In the genomic region with DNA sequence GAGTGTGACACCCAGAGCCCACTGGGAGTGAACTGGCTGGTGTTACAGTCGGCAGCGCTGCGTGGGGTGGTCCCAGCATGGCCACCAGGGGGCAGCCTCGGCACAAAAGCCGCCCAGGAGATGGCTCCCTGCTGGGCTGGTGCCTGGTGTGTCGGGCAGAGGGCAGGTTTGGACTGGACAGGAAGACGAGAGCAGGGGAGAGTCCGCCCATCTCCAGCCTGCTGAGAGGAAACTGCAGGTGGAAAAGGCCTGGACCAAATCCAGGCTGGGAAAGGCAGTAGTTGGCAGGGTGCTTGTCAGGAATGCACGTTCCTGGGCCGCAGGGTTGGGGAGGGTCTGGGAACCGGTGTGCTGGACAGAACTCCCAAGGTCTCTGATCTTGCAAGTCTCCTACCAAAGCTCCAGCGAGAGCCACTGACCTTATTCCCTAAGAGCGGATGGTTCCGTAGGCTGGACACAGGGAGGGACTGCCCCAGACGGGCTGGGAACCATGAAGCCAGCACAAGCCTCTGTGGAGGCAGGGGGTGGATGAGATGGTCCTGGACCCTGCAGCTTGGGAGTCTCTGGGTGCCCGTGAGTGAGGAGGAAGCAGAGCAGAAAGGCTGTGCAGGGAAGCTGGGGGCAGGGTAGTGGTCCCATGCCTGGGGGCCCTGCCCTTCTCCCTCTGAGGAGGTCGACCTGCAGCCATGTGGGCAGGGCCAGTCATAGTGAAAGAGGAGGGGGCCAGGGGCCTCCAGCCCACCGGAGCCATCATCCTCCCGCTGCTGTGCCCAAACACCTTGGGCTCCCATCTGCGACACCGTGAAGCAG, we compare ENCODE assay signal across 8 cellular contexts.
A peak's percentile ranks its signal among the peaks of the same experiment; 100 is the strongest.
DNase-seq lines count a peak whose midpoint lies in the region; ATAC-seq lines count a peak whose summit lies in the region.

No MANE protein-coding gene starts in this region.

- in situ Hi-C loops in ACHN (cut with HindIII; ENCODE audit: low pct_ligation_motif_present, low pct_unique_long_range_greater_than_20kb, low sequenced_read_pairs) = no loop called here

- peak; percentile 49 for ATAC-seq in GM18909 (IDR thresholded peaks at IDR 0.05; ENCODE audit: poor library complexity, unreplicated experiment)
- ATAC-seq in HG03095 (IDR thresholded peaks at IDR 0.05; ENCODE audit: unreplicated experiment) = no peak

- DNase-seq in ACHN (peak; percentile 87), NCI-H1417 treated with DMSO at 0.1 percent for 48 hours (lab: John Stamatoyannopoulos, UW) (peak; percentile 33), UCSD-AML1 (lab: John Stamatoyannopoulos, UW; ENCODE audit: unreplicated experiment) (peak; percentile 85), astrocyte of the hippocampus (ENCODE audit: low read depth, low spot score) (peak; percentile 90), hypothalamus (lab: John Stamatoyannopoulos, UW) (peak in 43 of 51 donors; percentile 10 to 81 (median 50))
- peak; percentile 88 for DNase-seq in stimulated activated CD4-positive, alpha-beta T cell treated with anti-CD3 and anti-CD28 coated beads, Interleukin-12 subunit alpha, Interleukin-12 subunit beta, amount 100 ng/mL, for 4 hours

Comparison
In these comparisons a context has a peak if more than half of its experiments do, and no peak if none do; other contexts are left out.
1. DNase-seq: peak in every context shown above with its lines; median percentile 90 in astrocyte of the hippocampus; 88 in stimulated activated CD4-positive, alpha-beta T cell treated with anti-CD3 and anti-CD28 coated beads, Interleukin-12 subunit alpha, Interleukin-12 subunit beta, amount 100 ng/mL, for 4 hours; 87 in ACHN; 85 in UCSD-AML1; 50 in hypothalamus; 33 in NCI-H1417 treated with DMSO at 0.1 percent for 48 hours.